1 cellular context compared by ENCODE assay signal in the genomic region with DNA sequence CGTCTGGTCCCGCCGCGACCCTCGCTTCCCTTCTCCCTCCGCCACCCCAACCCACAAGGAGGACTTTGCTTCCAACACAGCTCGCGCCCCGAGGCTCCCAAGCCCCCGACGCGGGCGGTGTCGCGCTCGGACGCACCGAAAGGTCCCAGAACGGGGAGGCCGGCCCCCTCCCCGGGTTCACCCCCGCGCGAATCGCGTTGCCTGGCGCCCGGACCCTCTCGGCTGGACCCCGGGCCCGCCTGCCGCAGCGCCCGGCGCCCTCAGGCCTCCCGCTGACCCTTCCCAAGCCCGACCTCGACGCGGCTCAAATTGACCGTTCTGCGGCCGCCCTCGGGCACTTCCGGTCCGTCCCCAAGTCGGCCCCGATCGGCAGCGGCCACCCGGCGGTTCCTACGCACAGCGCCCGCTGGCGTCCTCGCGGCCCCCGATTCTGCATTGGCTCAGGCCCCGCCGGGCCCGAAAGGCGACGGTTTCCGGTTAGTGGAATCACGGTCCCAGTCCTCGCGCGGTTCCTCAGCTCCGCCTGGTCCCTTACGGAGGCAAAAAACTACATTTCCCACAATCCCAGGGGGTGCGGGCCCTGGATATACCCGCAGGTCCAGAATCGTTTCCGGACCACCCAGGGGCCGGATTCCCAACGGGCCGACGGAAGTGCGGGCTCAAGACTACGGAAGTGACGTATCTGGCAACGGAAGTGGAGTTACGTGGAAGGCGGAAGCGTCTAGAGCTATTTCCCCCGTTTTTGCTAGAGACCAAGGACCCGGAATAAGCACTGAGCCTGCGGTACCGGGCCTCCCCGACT.
TF ChIP-seq lines count a peak whose summit lies in the region.

A gene (minus strand): TSS at position 347 of the 802 bp plus-strand sequence. CDS start 451 bp downstream, outside the sequence.

TF ChIP-seq in HCT116, 20 proteins besides CTCF, POLR2A, EP300 and RAD21 (continued from another document):
- TF ChIP-seq, protein P1, sequence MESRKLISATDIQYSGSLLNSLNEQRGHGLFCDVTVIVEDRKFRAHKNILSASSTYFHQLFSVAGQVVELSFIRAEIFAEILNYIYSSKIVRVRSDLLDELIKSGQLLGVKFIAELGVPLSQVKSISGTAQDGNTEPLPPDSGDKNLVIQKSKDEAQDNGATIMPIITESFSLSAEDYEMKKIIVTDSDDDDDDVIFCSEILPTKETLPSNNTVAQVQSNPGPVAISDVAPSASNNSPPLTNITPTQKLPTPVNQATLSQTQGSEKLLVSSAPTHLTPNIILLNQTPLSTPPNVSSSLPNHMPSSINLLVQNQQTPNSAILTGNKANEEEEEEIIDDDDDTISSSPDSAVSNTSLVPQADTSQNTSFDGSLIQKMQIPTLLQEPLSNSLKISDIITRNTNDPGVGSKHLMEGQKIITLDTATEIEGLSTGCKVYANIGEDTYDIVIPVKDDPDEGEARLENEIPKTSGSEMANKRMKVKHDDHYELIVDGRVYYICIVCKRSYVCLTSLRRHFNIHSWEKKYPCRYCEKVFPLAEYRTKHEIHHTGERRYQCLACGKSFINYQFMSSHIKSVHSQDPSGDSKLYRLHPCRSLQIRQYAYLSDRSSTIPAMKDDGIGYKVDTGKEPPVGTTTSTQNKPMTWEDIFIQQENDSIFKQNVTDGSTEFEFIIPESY (IDR thresholded peaks at IDR 0.05; ENCODE audit: extremely low read depth, insufficient replicate concordance, low read length), result peak; percentile 96
- TF ChIP-seq EZH2 (IDR thresholded peaks at IDR 0.05), result no peak
- TF ChIP-seq, protein P2, sequence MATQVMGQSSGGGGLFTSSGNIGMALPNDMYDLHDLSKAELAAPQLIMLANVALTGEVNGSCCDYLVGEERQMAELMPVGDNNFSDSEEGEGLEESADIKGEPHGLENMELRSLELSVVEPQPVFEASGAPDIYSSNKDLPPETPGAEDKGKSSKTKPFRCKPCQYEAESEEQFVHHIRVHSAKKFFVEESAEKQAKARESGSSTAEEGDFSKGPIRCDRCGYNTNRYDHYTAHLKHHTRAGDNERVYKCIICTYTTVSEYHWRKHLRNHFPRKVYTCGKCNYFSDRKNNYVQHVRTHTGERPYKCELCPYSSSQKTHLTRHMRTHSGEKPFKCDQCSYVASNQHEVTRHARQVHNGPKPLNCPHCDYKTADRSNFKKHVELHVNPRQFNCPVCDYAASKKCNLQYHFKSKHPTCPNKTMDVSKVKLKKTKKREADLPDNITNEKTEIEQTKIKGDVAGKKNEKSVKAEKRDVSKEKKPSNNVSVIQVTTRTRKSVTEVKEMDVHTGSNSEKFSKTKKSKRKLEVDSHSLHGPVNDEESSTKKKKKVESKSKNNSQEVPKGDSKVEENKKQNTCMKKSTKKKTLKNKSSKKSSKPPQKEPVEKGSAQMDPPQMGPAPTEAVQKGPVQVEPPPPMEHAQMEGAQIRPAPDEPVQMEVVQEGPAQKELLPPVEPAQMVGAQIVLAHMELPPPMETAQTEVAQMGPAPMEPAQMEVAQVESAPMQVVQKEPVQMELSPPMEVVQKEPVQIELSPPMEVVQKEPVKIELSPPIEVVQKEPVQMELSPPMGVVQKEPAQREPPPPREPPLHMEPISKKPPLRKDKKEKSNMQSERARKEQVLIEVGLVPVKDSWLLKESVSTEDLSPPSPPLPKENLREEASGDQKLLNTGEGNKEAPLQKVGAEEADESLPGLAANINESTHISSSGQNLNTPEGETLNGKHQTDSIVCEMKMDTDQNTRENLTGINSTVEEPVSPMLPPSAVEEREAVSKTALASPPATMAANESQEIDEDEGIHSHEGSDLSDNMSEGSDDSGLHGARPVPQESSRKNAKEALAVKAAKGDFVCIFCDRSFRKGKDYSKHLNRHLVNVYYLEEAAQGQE (IDR thresholded peaks at IDR 0.05; ENCODE audit: low read depth), result no peak
- no peak for TF ChIP-seq ZNF274 (IDR thresholded peaks at IDR 0.05; ENCODE audit: low read depth, low read length)
- TF ChIP-seq JUND (IDR thresholded peaks at IDR 0.05), result peak; percentile 55; the same call in 1 of the 2 replicates
- TF ChIP-seq SRF (IDR thresholded peaks at IDR 0.05; ENCODE audit: low read depth), result peak; percentile 94
